ENCODE assay signal across 8 cellular contexts in the genomic region with DNA sequence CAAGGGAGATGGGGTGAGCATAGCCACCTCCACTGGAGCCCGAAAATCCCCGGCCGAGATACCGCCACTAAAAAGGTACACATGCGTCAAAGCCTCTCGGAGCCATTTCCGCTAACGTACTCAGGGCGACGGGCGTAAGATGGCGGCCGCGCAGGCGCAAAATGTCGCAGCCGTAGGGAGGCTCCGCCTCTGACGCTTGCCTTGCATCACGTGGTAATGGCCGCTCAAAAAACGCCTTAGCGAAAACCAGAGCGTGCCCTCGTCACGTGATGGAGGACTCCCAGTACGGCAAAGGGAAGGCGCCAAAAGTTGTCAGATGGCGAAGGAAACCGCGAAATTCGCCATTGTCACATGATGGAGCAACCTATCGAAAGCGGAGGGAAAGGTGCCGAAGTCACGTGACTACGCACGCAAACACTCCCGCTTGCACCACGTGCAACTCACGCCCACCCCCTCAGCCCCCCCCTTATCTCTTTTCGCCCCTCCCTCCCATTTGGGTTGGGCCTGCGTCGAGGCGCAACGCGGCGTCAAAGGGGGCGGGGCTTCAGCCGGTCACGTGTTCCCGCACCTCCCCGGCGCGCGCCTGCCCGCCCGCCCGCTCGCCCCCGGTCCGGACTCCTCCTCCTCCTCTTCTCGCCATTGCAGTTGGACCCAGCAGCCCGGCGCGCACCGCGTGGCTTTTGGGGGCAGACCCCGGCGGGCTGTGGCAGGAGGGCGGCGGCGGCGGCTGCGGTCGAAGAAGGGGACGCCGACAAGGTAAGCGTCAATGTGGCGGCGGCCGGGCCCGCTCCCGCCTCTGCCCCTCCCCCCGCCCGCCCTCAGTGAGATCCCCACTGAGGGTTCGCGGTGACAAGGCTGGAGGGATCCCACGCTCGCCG. TPM values are rescaled to one million over a fixed set of nuclear protein-coding genes. Genes with fewer than 3 reads are reported as not detected.
DNase-seq lines count a peak whose midpoint lies in the region; ATAC-seq and TF ChIP-seq lines count a peak whose summit lies in the region.

A gene (plus strand): TSS at position 615 of the 878 bp plus-strand sequence. CDS start 16,260 bp downstream, outside the sequence.

- peaks cover 19% of the 10 kb centered on the region for H3K4me1 ChIP-seq in PC-3 (ENCODE audit: insufficient read depth, low read length)
- peaks cover 57% of the 10 kb centered on the region for H3K4me1 ChIP-seq in mononuclear cell (ENCODE audit: insufficient read depth, low read length)

- DNase-seq in DMS114 treated with DMSO at 0.1 percent for 48 hours (lab: John Stamatoyannopoulos, UW; ENCODE audit: unreplicated experiment) (peak; percentile 93), PC-3 (peak; percentile 100), activated T-cell treated with anti-CD3 and anti-CD28 coated beads for 48 hours (ENCODE audit: low read depth) (peak; percentile 98), epithelial cell of esophagus (ENCODE audit: low read depth) (peak; percentile 100)
- peak; percentile 99 to 100 for DNase-seq in stimulated activated CD8-positive, alpha-beta memory T cell treated with anti-CD3 and anti-CD28 coated beads, Interleukin-4, amount 100 ng/mL, for 1 hour (ENCODE audit: low read depth in 2 of 2, low spot score in 1 of 2)

- TF ChIP-seq CTCF in PC-3 (conservative IDR thresholded peaks at IDR 0.05; ENCODE audit: low read depth, low read length) (no peak), epithelial cell of esophagus (IDR thresholded peaks at IDR 0.05; ENCODE audit: insufficient read depth, low read depth, low read length, missing control alignments) (no peak)

- no peaks in the 10 kb centered on the region for H3F3A ChIP-seq in PC-3 (ENCODE audit: low read length, unreplicated experiment)

- peak within 1 kb of the TSS; percentile 99 for H3K9ac ChIP-seq in PC-3 (ENCODE audit: low read length)

- H3K9me3 ChIP-seq in PC-3 (ENCODE audit: low read length) (no peaks in the 10 kb centered on the region), mononuclear cell (ENCODE audit: low read depth, low read length) (no peaks in the 10 kb centered on the region)

- TF ChIP-seq EP300 in Ishikawa (IDR thresholded peaks at IDR 0.05; ENCODE audit: borderline replicate concordance): 0 out of 2 replicates have a peak, but pooled peaks have one; percentile 24

- ATAC-seq in GM21576 (IDR thresholded peaks at IDR 0.05; ENCODE audit: unreplicated experiment) (peak; percentile 63), PC-3 (peak; percentile 74)

- peaks cover 42% of the 10 kb centered on the region for H4K20me1 ChIP-seq in PC-3 (ENCODE audit: low read length)

- H3K9me2 ChIP-seq in PC-3 (replicated peaks; ENCODE audit: low read length): no peaks in the 10 kb centered on the region

- H3K36me3 ChIP-seq in PC-3 (ENCODE audit: low read depth, low read length): peaks cover 29% of the 10 kb centered on the region

- H3K79me2 ChIP-seq in PC-3 (ENCODE audit: low read length): peaks cover 65% of the 10 kb centered on the region

- no TSS peak for BruUV-seq in PC-3 (replicated peaks; lab: Mats Ljungman, UMichigan)

- H2AFZ ChIP-seq in PC-3 (ENCODE audit: low read length): peak within 1 kb of the TSS; percentile 66

- H3K4me3 ChIP-seq in PC-3 (ENCODE audit: low read length) (peak within 1 kb of the TSS; percentile 94), epithelial cell of esophagus (ENCODE audit: low read length) (peak within 1 kb of the TSS; percentile 96), mononuclear cell (ENCODE audit: low read length) (peak within 1 kb of the TSS; percentile 88)

- peak within 1 kb of the TSS; percentile 99 for H3K4me2 ChIP-seq in PC-3 (ENCODE audit: low read length)

- H3K27ac ChIP-seq in PC-3 (ENCODE audit: low read length): peak within 1 kb of the TSS; percentile 88

- POLR2A ChIA-PET in PC-3 (lab: Charles Lee; ENCODE audit: unreplicated experiment): no interaction called here

- intact Hi-C loops in PC-3 (cut with micrococcal nuclease): loop anchor here (2.0 kb wide), 2 partner anchors 47 to 183 kb away; a partner anchor contains a TSS

- no peak for TF ChIP-seq RAD21 in Ishikawa (IDR thresholded peaks at IDR 0.05; ENCODE audit: low read depth)

- CTCF ChIA-PET in PC-3 (lab: Charles Lee): no interaction called here

- H3K27me3 ChIP-seq in PC-3 (ENCODE audit: low read length): no peaks in the 10 kb centered on the region
- no peaks in the 10 kb centered on the region for H3K27me3 ChIP-seq in mononuclear cell (ENCODE audit: insufficient read depth, low read length)

TF ChIP-seq in Ishikawa, 13 proteins besides CTCF, POLR2A, EP300 and RAD21:
- TF ChIP-seq EGR1 (IDR thresholded peaks at IDR 0.05): peak; percentile 21
- TF ChIP-seq CREB1 (IDR thresholded peaks at IDR 0.05; ENCODE audit: low read depth): peak; percentile 76
- 0 out of 2 replicates have a peak, but pooled peaks have one; percentile 23 for TF ChIP-seq NFIC (IDR thresholded peaks at IDR 0.05)
- TF ChIP-seq, protein P1, sequence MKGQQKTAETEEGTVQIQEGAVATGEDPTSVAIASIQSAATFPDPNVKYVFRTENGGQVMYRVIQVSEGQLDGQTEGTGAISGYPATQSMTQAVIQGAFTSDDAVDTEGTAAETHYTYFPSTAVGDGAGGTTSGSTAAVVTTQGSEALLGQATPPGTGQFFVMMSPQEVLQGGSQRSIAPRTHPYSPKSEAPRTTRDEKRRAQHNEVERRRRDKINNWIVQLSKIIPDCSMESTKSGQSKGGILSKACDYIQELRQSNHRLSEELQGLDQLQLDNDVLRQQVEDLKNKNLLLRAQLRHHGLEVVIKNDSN (IDR thresholded peaks at IDR 0.05): peak; percentile 95
- TF ChIP-seq, protein P2, sequence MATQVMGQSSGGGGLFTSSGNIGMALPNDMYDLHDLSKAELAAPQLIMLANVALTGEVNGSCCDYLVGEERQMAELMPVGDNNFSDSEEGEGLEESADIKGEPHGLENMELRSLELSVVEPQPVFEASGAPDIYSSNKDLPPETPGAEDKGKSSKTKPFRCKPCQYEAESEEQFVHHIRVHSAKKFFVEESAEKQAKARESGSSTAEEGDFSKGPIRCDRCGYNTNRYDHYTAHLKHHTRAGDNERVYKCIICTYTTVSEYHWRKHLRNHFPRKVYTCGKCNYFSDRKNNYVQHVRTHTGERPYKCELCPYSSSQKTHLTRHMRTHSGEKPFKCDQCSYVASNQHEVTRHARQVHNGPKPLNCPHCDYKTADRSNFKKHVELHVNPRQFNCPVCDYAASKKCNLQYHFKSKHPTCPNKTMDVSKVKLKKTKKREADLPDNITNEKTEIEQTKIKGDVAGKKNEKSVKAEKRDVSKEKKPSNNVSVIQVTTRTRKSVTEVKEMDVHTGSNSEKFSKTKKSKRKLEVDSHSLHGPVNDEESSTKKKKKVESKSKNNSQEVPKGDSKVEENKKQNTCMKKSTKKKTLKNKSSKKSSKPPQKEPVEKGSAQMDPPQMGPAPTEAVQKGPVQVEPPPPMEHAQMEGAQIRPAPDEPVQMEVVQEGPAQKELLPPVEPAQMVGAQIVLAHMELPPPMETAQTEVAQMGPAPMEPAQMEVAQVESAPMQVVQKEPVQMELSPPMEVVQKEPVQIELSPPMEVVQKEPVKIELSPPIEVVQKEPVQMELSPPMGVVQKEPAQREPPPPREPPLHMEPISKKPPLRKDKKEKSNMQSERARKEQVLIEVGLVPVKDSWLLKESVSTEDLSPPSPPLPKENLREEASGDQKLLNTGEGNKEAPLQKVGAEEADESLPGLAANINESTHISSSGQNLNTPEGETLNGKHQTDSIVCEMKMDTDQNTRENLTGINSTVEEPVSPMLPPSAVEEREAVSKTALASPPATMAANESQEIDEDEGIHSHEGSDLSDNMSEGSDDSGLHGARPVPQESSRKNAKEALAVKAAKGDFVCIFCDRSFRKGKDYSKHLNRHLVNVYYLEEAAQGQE (IDR thresholded peaks at IDR 0.05; ENCODE audit: low read depth): peak; percentile 29; the same call in 1 of the 2 replicates
- TF ChIP-seq YY1 (IDR thresholded peaks at IDR 0.05; ENCODE audit: low read depth): peak; percentile 97
- TF ChIP-seq, protein P3, sequence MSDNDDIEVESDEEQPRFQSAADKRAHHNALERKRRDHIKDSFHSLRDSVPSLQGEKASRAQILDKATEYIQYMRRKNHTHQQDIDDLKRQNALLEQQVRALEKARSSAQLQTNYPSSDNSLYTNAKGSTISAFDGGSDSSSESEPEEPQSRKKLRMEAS (IDR thresholded peaks at IDR 0.05): peak; percentile 95
- TF ChIP-seq TAF1 (IDR thresholded peaks at IDR 0.05; ENCODE audit: low read depth): peak; percentile 83
- TF ChIP-seq TCF12 (IDR thresholded peaks at IDR 0.05; ENCODE audit: low read depth): peak; percentile 10
- TF ChIP-seq TEAD4 (IDR thresholded peaks at IDR 0.05): peak; percentile 78
- peak; percentile 53; the same call in 1 of the 2 replicates for TF ChIP-seq FOXM1 (IDR thresholded peaks at IDR 0.05; ENCODE audit: borderline replicate concordance, low read depth)
- TF ChIP-seq CEBPB (IDR thresholded peaks at IDR 0.05): no peak
- TF ChIP-seq ZBTB7A (IDR thresholded peaks at IDR 0.05; ENCODE audit: low read depth): no peak

RNA-seq across cellular contexts. Expression of the gene that starts here (rescaled TPM):
- 322 and 441 TPM in 2 replicates for total RNA-seq in PC-3 (2014; rRNA removed)
- 212 TPM for total RNA-seq in mononuclear cell

Comparison
In these comparisons a context has a peak if more than half of its experiments do, and no peak if none do; other contexts are left out.
1. Peak in every context shown above with its lines: DNase-seq, ATAC-seq, H3K4me3 ChIP-seq and H3K27ac ChIP-seq.